1 cellular context compared by ENCODE assay signal in genomic region chr22:25372000-25372595, GRCh38.
TF ChIP-seq lines count a peak whose summit lies in the region.

No MANE protein-coding gene starts in this region.

TF ChIP-seq in HepG2, 621 proteins besides CTCF, POLR2A, EP300 and RAD21 (continued from another document):
- TF ChIP-seq PAXIP1 (CRISPR knock-in tag; conservative IDR thresholded peaks at IDR 0.05): 0 out of 2 replicates have a peak, but pooled peaks have one; percentile 21
